In the genomic region with DNA sequence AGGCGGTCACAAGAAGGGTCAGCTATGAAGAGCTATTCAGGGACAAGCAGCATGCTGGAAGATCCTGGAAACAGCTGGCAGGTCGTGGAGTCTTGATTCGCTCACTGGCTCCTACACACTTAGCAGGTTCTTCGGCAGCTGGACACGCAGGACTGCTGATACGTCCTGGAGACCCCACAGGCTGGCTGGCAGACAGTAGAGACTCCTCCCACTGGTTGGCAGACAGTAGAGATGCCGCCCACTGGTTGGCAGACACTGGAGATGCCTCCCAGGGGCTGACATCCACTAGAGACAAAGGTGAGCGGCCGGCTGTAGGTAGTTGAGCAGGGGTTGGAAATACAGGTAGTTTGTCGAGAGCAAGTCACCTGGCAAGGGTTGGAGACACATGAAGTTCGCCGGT, we compare ENCODE assay signal across 1 cellular context.
TF ChIP-seq lines count a peak whose summit lies in the region.

No MANE protein-coding gene starts in this region.

TF ChIP-seq in H1, 55 proteins besides CTCF, POLR2A, EP300 and RAD21:
- TF ChIP-seq NRF1 (IDR thresholded peaks at IDR 0.05; ENCODE audit: low read depth, low read length) (no peak), BACH1 (IDR thresholded peaks at IDR 0.05; ENCODE audit: low read length) (no peak), CHD1 (IDR thresholded peaks at IDR 0.05; ENCODE audit: low read depth, low read length) (no peak), JUND (IDR thresholded peaks at IDR 0.05; ENCODE audit: low read length) (no peak), SRF (IDR thresholded peaks at IDR 0.05; ENCODE audit: low read depth, low read length) (no peak), FOSL1 (IDR thresholded peaks at IDR 0.05; ENCODE audit: insufficient read depth, low read depth, low read length) (no peak), KDM4A (IDR thresholded peaks at IDR 0.05; ENCODE audit: low read depth, low read length, severe bottlenecking) (no peak), KDM5A (IDR thresholded peaks at IDR 0.05; ENCODE audit: low read length) (no peak), RBBP5 (IDR thresholded peaks at IDR 0.05; ENCODE audit: borderline replicate concordance, low read depth, low read length) (no peak), HDAC6 (IDR thresholded peaks at IDR 0.05; ENCODE audit: low read depth, low read length) (no peak), SUZ12 (IDR thresholded peaks at IDR 0.05; ENCODE audit: low read length) (no peak), YY1 (IDR thresholded peaks at IDR 0.05; ENCODE audit: low read depth, low read length) (no peak), CREB1 (IDR thresholded peaks at IDR 0.05) (no peak), SP4 (IDR thresholded peaks at IDR 0.05; ENCODE audit: low read length) (no peak)
- TF ChIP-seq, protein P1, sequence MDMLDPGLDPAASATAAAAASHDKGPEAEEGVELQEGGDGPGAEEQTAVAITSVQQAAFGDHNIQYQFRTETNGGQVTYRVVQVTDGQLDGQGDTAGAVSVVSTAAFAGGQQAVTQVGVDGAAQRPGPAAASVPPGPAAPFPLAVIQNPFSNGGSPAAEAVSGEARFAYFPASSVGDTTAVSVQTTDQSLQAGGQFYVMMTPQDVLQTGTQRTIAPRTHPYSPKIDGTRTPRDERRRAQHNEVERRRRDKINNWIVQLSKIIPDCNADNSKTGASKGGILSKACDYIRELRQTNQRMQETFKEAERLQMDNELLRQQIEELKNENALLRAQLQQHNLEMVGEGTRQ (IDR thresholded peaks at IDR 0.05; ENCODE audit: low read length) = no peak
TF ChIP-seq in H1: peak in this region for 0.
